In the genomic region with DNA sequence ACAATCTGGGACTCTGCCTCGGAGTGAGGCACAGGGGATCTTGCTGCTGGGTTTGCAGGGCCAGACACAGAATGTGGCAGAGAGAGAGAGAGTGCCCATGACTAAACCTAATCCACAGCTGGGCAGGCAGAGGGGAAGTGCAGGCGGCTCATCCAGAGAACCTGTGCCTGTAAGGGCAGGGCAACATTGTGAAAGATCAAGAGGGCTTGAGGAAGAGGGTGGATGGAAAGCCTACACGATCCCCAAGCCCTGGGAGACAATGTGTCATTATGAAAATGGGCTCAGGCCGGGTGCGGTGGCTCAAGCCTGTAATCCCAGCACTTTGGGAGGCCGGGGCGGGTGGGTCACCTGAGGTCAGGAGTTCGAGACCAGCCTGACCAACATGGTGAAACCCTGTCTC, we compare ENCODE assay signal across 28 cellular contexts. TPM values are rescaled to one million over a fixed set of nuclear protein-coding genes. Genes with fewer than 3 reads are reported as not detected.
"Had no signal": no experiment of that assay in that cellular context is flagged by ENCODE, and none has a peak within 500 bp of the region (broad histone marks: within the 10 kb centered on the region; RNA-seq: fewer than 3 reads in every experiment).

No MANE protein-coding gene starts in this region.

- H3K4me3 Mint-ChIP-seq: activated CD4-positive, alpha-beta memory T cell treated with anti-CD3 and anti-CD28 coated beads, Interleukin-2, amount 10 ng/mL, durations not matched to agents 7 days and 5 days; activated CD4-positive, alpha-beta T cell treated with anti-CD3 and anti-CD28 coated beads, Interleukin-2, amount 10 ng/mL, durations not matched to agents 7 days and 5 days; activated naive CD4-positive, alpha-beta T cell treated with anti-CD3 and anti-CD28 coated beads, Interleukin-2, amount 10 ng/mL, durations not matched to agents 7 days and 5 days; activated naive CD8-positive, alpha-beta T cell; activated T-cell treated with anti-CD3 and anti-CD28 coated beads, Interleukin-2, amount 50 U/mL, for 24 hours; activated T-cell treated with anti-CD3 and anti-CD28 coated beads, Interleukin-2, amount 50 U/mL, for 72 hours; central memory CD8-positive, alpha-beta T cell; dendritic cell treated with granulocyte-macrophage colony-stimulating factor and Interleukin-4, amounts not matched to agents 40 ng/mL and 50 ng/mL, for 4 days; effector memory CD8-positive, alpha-beta T cell; WTC11 had no signal

- H3K4me3 ChIP-seq: coronary artery, dorsolateral prefrontal cortex had no signal

- H3K9me3 Mint-ChIP-seq: activated naive CD4-positive, alpha-beta T cell treated with anti-CD3 and anti-CD28 coated beads, Interleukin-2, amount 10 ng/mL, durations not matched to agents 7 days and 5 days; activated T-cell treated with anti-CD3 and anti-CD28 coated beads, Interleukin-2, amount 50 U/mL, for 24 hours; WTC11 had no signal

- DNase-seq: activated CD4-positive, alpha-beta memory T cell treated with anti-CD3 and anti-CD28 coated beads, Interleukin-2, amount 10 ng/mL, durations not matched to agents 7 days and 5 days; activated CD4-positive, alpha-beta T cell treated with anti-CD3 and anti-CD28 coated beads for 1 hour; activated CD4-positive, alpha-beta T cell treated with anti-CD3 and anti-CD28 coated beads for 4 hours; activated CD4-positive, alpha-beta T cell treated with anti-CD3 and anti-CD28 coated beads, Interleukin-2, amount 10 ng/mL, durations not matched to agents 7 days and 5 days; activated CD4-positive, alpha-beta T cell treated with anti-CD3 and anti-CD28 coated beads, Interleukin-2, amount 50 U/mL, for 4 hours; activated CD8-positive, alpha-beta memory T cell treated with anti-CD3 and anti-CD28 coated beads, Interleukin-2, amount 50 U/mL, for 48 hours; activated gamma-delta T cell; activated naive CD4-positive, alpha-beta T cell; activated naive CD4-positive, alpha-beta T cell treated with anti-CD3 and anti-CD28 coated beads, Interleukin-2, amount 10 ng/mL, durations not matched to agents 7 days and 5 days; activated T-cell treated with anti-CD3 and anti-CD28 coated beads for 4 hours; activated T-cell treated with anti-CD3 and anti-CD28 coated beads, Interleukin-2, amount 50 U/mL, for 24 hours; activated T-cell treated with anti-CD3 and anti-CD28 coated beads, Interleukin-2, amount 50 U/mL, for 72 hours; amniotic stem cell; anterior cingulate cortex; brain microvascular endothelial cell; dorsolateral prefrontal cortex; effector memory CD8-positive, alpha-beta T cell; erythroblast; foreskin fibroblast; head of caudate nucleus; T-helper 2 cell had no signal

- H3K27ac ChIP-seq: brain microvascular endothelial cell, coronary artery, dorsolateral prefrontal cortex, VCaP had no signal

- H3K36me3 ChIP-seq: brain microvascular endothelial cell had no signal

- H3K36me3 Mint-ChIP-seq: activated naive CD4-positive, alpha-beta T cell treated with anti-CD3 and anti-CD28 coated beads, Interleukin-2, amount 10 ng/mL, durations not matched to agents 7 days and 5 days; activated naive CD8-positive, alpha-beta T cell; WTC11 had no signal

- H3K27me3 ChIP-seq: brain microvascular endothelial cell had no signal

- ATAC-seq: activated T-cell treated with anti-CD3 and anti-CD28 coated beads, Interleukin-2, amount 50 U/mL, for 72 hours; effector memory CD8-positive, alpha-beta T cell; WTC11 had no signal

- H3K4me1 Mint-ChIP-seq: activated CD4-positive, alpha-beta memory T cell treated with anti-CD3 and anti-CD28 coated beads, Interleukin-2, amount 10 ng/mL, durations not matched to agents 7 days and 5 days; activated CD4-positive, alpha-beta T cell treated with anti-CD3 and anti-CD28 coated beads, Interleukin-2, amount 10 ng/mL, durations not matched to agents 7 days and 5 days; activated naive CD4-positive, alpha-beta T cell treated with anti-CD3 and anti-CD28 coated beads, Interleukin-2, amount 10 ng/mL, durations not matched to agents 7 days and 5 days; central memory CD8-positive, alpha-beta T cell had no signal

- H3K27me3 Mint-ChIP-seq: activated CD4-positive, alpha-beta memory T cell treated with anti-CD3 and anti-CD28 coated beads, Interleukin-2, amount 10 ng/mL, durations not matched to agents 7 days and 5 days; activated CD4-positive, alpha-beta T cell treated with anti-CD3 and anti-CD28 coated beads, Interleukin-2, amount 10 ng/mL, durations not matched to agents 7 days and 5 days; activated naive CD4-positive, alpha-beta T cell treated with anti-CD3 and anti-CD28 coated beads, Interleukin-2, amount 10 ng/mL, durations not matched to agents 7 days and 5 days; activated naive CD8-positive, alpha-beta T cell; activated T-cell treated with anti-CD3 and anti-CD28 coated beads, Interleukin-2, amount 50 U/mL, for 24 hours; central memory CD8-positive, alpha-beta T cell; dendritic cell treated with granulocyte-macrophage colony-stimulating factor and Interleukin-4, amounts not matched to agents 40 ng/mL and 50 ng/mL, for 4 days had no signal

- H3K27ac Mint-ChIP-seq: activated CD4-positive, alpha-beta memory T cell treated with anti-CD3 and anti-CD28 coated beads, Interleukin-2, amount 10 ng/mL, durations not matched to agents 7 days and 5 days; activated CD4-positive, alpha-beta T cell treated with anti-CD3 and anti-CD28 coated beads, Interleukin-2, amount 10 ng/mL, durations not matched to agents 7 days and 5 days; activated naive CD4-positive, alpha-beta T cell treated with anti-CD3 and anti-CD28 coated beads, Interleukin-2, amount 10 ng/mL, durations not matched to agents 7 days and 5 days; activated naive CD8-positive, alpha-beta T cell; activated T-cell treated with anti-CD3 and anti-CD28 coated beads, Interleukin-2, amount 50 U/mL, for 24 hours; activated T-cell treated with anti-CD3 and anti-CD28 coated beads, Interleukin-2, amount 50 U/mL, for 72 hours; dendritic cell treated with granulocyte-macrophage colony-stimulating factor and Interleukin-4, amounts not matched to agents 40 ng/mL and 50 ng/mL, for 4 days; effector memory CD8-positive, alpha-beta T cell; WTC11 had no signal

RNA-seq across cellular contexts. Expression of a gene that starts 40.6 kb away (rescaled TPM):
- total RNA-seq: activated CD4-positive, alpha-beta memory T cell treated with anti-CD3 and anti-CD28 coated beads, Interleukin-2, amount 10 ng/mL, durations not matched to agents 7 days and 5 days; activated CD4-positive, alpha-beta T cell treated with anti-CD3 and anti-CD28 coated beads, Interleukin-2, amount 10 ng/mL, durations not matched to agents 7 days and 5 days; T-helper 1 cell treated with Interleukin-12 subunit alpha and Interleukin-12 subunit beta and Interleukin-4 antibody, amounts not matched to agents 30 ng/mL and 1 ng/mL, for 36 hours had no signal
